Comparison of ENCODE assay signal across 8 cellular contexts in the genomic region with DNA sequence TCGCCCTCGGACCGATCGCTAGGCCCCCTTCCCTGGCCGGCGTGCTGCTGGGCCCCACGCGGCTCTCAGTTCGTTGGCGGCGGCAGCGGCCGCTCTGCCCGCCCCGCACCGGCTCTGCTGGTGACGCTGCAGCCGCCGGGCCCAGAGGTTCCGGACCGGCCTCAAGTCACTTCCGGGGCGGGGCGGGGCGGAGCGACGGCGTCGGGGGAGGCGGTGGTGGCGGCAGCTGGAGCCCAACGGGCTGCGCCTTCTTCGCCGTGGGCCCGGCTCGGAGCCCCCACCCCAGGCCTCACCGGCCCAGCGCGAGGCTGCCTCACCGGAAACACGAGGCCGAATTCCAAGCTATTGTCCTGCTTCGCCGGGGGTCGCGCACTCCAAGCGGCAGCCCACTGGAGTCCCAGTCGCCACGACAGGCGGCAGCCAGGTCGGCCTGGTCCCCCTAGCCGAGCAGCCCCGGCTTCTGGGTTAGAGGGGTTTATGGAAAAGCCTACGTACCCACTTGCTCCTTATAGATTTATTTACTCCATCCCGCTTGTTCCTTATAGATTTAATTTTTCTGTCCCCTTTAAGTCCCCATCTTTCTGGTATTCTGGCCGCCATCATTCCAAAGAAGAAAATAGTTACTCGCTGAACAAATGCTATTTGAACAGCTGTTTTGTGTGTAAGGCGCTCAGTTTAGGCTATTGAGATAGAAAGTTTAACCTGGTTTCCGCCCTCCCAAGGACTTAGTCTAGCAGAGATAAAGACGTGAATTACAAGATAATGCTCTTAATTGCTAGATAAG.
DNase-seq lines count a peak whose midpoint lies in the region; ATAC-seq and TF ChIP-seq lines count a peak whose summit lies in the region.

A gene with protein sequence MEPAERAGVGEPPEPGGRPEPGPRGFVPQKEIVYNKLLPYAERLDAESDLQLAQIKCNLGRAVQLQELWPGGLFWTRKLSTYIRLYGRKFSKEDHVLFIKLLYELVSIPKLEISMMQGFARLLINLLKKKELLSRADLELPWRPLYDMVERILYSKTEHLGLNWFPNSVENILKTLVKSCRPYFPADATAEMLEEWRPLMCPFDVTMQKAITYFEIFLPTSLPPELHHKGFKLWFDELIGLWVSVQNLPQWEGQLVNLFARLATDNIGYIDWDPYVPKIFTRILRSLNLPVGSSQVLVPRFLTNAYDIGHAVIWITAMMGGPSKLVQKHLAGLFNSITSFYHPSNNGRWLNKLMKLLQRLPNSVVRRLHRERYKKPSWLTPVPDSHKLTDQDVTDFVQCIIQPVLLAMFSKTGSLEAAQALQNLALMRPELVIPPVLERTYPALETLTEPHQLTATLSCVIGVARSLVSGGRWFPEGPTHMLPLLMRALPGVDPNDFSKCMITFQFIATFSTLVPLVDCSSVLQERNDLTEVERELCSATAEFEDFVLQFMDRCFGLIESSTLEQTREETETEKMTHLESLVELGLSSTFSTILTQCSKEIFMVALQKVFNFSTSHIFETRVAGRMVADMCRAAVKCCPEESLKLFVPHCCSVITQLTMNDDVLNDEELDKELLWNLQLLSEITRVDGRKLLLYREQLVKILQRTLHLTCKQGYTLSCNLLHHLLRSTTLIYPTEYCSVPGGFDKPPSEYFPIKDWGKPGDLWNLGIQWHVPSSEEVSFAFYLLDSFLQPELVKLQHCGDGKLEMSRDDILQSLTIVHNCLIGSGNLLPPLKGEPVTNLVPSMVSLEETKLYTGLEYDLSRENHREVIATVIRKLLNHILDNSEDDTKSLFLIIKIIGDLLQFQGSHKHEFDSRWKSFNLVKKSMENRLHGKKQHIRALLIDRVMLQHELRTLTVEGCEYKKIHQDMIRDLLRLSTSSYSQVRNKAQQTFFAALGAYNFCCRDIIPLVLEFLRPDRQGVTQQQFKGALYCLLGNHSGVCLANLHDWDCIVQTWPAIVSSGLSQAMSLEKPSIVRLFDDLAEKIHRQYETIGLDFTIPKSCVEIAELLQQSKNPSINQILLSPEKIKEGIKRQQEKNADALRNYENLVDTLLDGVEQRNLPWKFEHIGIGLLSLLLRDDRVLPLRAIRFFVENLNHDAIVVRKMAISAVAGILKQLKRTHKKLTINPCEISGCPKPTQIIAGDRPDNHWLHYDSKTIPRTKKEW (N-terminal part only) (minus strand): TSS at position 96 of the 784 bp plus-strand sequence. CDS start 209 bp downstream, outside the sequence.

- no peak for TF ChIP-seq CTCF in GM06990 (IDR thresholded peaks at IDR 0.05; ENCODE audit: insufficient read depth, low read length, poor library complexity, severe bottlenecking)
- no peak for TF ChIP-seq CTCF in HFF-Myc (IDR thresholded peaks at IDR 0.05; ENCODE audit: low read depth, low read length, missing control alignments)

- peak; percentile 89 for ATAC-seq in SK-N-SH treated with all-trans-retinoic acid at 6 μM for 48 hours

- H3K27ac ChIP-seq in substantia nigra (ENCODE audit: low read depth, low read length, poor library complexity, severe bottlenecking), result peak within 1 kb of the TSS; percentile 76

- DNase-seq in GM06990 (ENCODE audit: extremely low read depth, insufficient read length) (peak; percentile 91), HFF-Myc (ENCODE audit: extremely low read depth, low read depth) (no peak), NAMALWA (ENCODE audit: low spot score) (peak; percentile 89), globus pallidus (ENCODE audit: low spot score) (peak; percentile 94), nucleus accumbens (lab: John Stamatoyannopoulos, UW) (peak; percentile 31 to 96 (median 88)), substantia nigra (lab: John Stamatoyannopoulos, UW) (peak; percentile 63 to 96 (median 89))
- peak; percentile 98 for DNase-seq in activated naive CD4-positive, alpha-beta T cell treated with anti-CD3 and anti-CD28 coated beads, Interleukin-2, amount 50 U/mL, for 16 hours

- no peaks in the 10 kb centered on the region for H3K27me3 ChIP-seq in GM06990 (replicated peaks; ENCODE audit: control insufficient read depth, insufficient read depth, low read length)

- H3K4me3 ChIP-seq in GM06990 (replicated peaks; ENCODE audit: low read depth, low read length) (peak within 1 kb of the TSS; percentile 68), HFF-Myc (replicated peaks; ENCODE audit: low read depth, low read length) (peak within 1 kb of the TSS; percentile 85)

- no peaks in the 10 kb centered on the region for H3K36me3 ChIP-seq in GM06990 (ENCODE audit: control insufficient read depth, insufficient read depth, low read length)

TF ChIP-seq in SK-N-SH treated with all-trans-retinoic acid at 6 μM for 48 hours, 23 proteins besides CTCF, POLR2A, EP300 and RAD21:
- no peak for TF ChIP-seq CSDC2 (CRISPR knock-in tag; IDR thresholded peaks at IDR 0.05)
- 0 out of 2 replicates have a peak, but pooled peaks have one; percentile 27 for TF ChIP-seq PATZ1 (CRISPR knock-in tag; IDR thresholded peaks at IDR 0.05; ENCODE audit: borderline replicate concordance)
